ENCODE assay signal across 31 cellular contexts in the genomic region with DNA sequence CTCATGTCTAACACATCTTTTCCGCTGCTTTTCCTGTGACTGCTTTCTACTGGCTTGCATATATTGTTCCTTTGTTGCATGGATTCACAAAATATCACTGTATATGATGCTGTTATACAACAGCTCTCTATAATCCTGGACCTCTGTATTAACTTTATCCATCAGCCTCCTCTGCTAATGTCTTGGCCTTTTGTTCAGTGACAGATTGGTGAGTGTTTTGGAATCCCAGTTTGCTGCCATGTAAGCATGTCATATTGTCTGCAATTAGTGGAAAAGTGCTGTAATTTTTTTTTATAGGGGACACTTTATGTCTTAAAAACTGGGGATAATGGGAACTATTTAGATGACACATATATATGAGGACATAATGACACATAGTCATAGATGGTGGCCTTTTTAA. TPM values are rescaled to one million over a fixed set of nuclear protein-coding genes. Genes with fewer than 3 reads are reported as not detected.
"Had no signal": no experiment of that assay in that cellular context is flagged by ENCODE, and none has a peak within 500 bp of the region (broad histone marks: within the 10 kb centered on the region; RNA-seq: fewer than 3 reads in every experiment).

No MANE protein-coding gene starts in this region.

- H3K9me3 ChIP-seq: ascending aorta, colonic mucosa, esophagus muscularis mucosa, gastrocnemius medialis, heart left ventricle had no signal

- ATAC-seq: activated CD4-positive, alpha-beta T cell treated with anti-CD3 and anti-CD28 coated beads for 36 hours; activated CD8-positive, alpha-beta memory T cell treated with anti-CD3 and anti-CD28 coated beads, Interleukin-2, amount 10 ng/mL, durations not matched to agents 7 days and 5 days; activated CD8-positive, alpha-beta T cell treated with anti-CD3 and anti-CD28 coated beads, Interleukin-2, amount 10 ng/mL, durations not matched to agents 7 days and 5 days; activated naive CD8-positive, alpha-beta T cell treated with anti-CD3 and anti-CD28 coated beads, Interleukin-2, amount 50 U/mL, for 24 hours; foreskin keratinocyte; gastrocnemius medialis; heart left ventricle had no signal

- H3K4me1 ChIP-seq: colonic mucosa, foreskin keratinocyte had no signal

- H3K27me3 ChIP-seq: ascending aorta had no signal

- FAIRE-seq: bronchial epithelial cell had no signal

- H3K4me3 ChIP-seq: ascending aorta, colonic mucosa, esophagus muscularis mucosa, gastrocnemius medialis, heart left ventricle had no signal

- H3K27ac ChIP-seq: ascending aorta, brain microvascular endothelial cell, colonic mucosa, esophagus muscularis mucosa, foreskin keratinocyte, gastrocnemius medialis, heart left ventricle had no signal

- H3K36me3 ChIP-seq: ascending aorta, brain microvascular endothelial cell, colonic mucosa, esophagus muscularis mucosa, gastrocnemius medialis, heart left ventricle had no signal

- DNase-seq: activated CD4-positive, alpha-beta memory T cell treated with anti-CD3 and anti-CD28 coated beads for 36 hours; activated CD4-positive, alpha-beta T cell treated with anti-CD3 and anti-CD28 coated beads for 36 hours; activated CD4-positive, alpha-beta T cell treated with anti-CD3 and anti-CD28 coated beads, Interleukin-2, amount 10 ng/mL, durations not matched to agents 24 days and 14 days; activated CD4-positive, CD25-positive, alpha-beta regulatory T cell; activated CD4-positive, CD25-positive, alpha-beta regulatory T cell treated with anti-CD3 and anti-CD28 coated beads, Interleukin-2, amount 50 U/mL, for 72 hours; activated CD8-positive, alpha-beta memory T cell treated with anti-CD3 and anti-CD28 coated beads, Interleukin-2, amount 10 ng/mL, durations not matched to agents 7 days and 5 days; activated CD8-positive, alpha-beta memory T cell treated with anti-CD3 and anti-CD28 coated beads, Interleukin-2, amount 50 U/mL, for 4 hours; activated CD8-positive, alpha-beta T cell treated with anti-CD3 and anti-CD28 coated beads, Interleukin-2, amount 10 ng/mL, durations not matched to agents 7 days and 5 days; activated effector memory CD4-positive, alpha-beta T cell treated with anti-CD3 and anti-CD28 coated beads, Interleukin-2, amount 50 U/mL, for 16 hours; activated naive CD4-positive, alpha-beta T cell treated with anti-CD3 and anti-CD28 coated beads for 36 hours; activated naive CD8-positive, alpha-beta T cell treated with anti-CD3 and anti-CD28 coated beads for 36 hours; activated naive CD8-positive, alpha-beta T cell treated with anti-CD3 and anti-CD28 coated beads, Interleukin-2, amount 50 U/mL, for 24 hours; activated T-cell treated with anti-CD3 and anti-CD28 coated beads, Interleukin-2, amount 50 U/mL, for 1 hour; activated T-cell treated with anti-CD3 and anti-CD28 coated beads, Interleukin-2, amount 50 U/mL, for 48 hours; brain microvascular endothelial cell; colonic mucosa; effector memory CD4-positive, alpha-beta T cell; endodermal cell; erythroblast; foreskin keratinocyte; gastrocnemius medialis; glutamatergic neuron; heart left ventricle; T-helper 1 cell; T-helper 2 cell had no signal

RNA-seq across cellular contexts. Expression of gene RIMS1, which starts 3.0 kb away (rescaled TPM):
- total RNA-seq: activated CD4-positive, alpha-beta memory T cell treated with anti-CD3 and anti-CD28 coated beads for 36 hours; activated CD4-positive, alpha-beta T cell treated with anti-CD3 and anti-CD28 coated beads for 36 hours; activated CD4-positive, alpha-beta T cell treated with anti-CD3 and anti-CD28 coated beads, Interleukin-2, amount 10 ng/mL, durations not matched to agents 24 days and 14 days; activated CD8-positive, alpha-beta memory T cell treated with anti-CD3 and anti-CD28 coated beads for 36 hours; activated CD8-positive, alpha-beta memory T cell treated with anti-CD3 and anti-CD28 coated beads, Interleukin-2, amount 10 ng/mL, durations not matched to agents 7 days and 5 days; activated CD8-positive, alpha-beta T cell treated with anti-CD3 and anti-CD28 coated beads, Interleukin-2, amount 10 ng/mL, durations not matched to agents 7 days and 5 days; activated naive CD4-positive, alpha-beta T cell treated with anti-CD3 and anti-CD28 coated beads for 36 hours; activated naive CD8-positive, alpha-beta T cell treated with anti-CD3 and anti-CD28 coated beads for 36 hours; activated T-helper 1 cell treated with anti-CD3 and anti-CD28 coated beads, Interleukin-12 subunit alpha, Interleukin-12 subunit beta, Interleukin-2, Interleukin-4 antibody, amounts not matched to agents 30 ng/mL and 10 ng/mL and 1 ng/mL, durations not matched to agents 14 hours and 24 hours and 36 hours; activated T-helper 2 cell treated with anti-CD3 and anti-CD28 coated beads, Interferon-gamma antibody, Interleukin-2, Interleukin-4, amounts not matched to agents 10 μg/mL and 5 μg/mL and 100 μg/mL, durations not matched to agents 14 hours and 24 hours and 36 hours; ascending aorta; foreskin keratinocyte had no signal
- polyA plus RNA-seq: foreskin keratinocyte, heart left ventricle had no signal
